Comparison of ENCODE assay signal across 7 cellular contexts in genomic region chr15:81215531-81215930, GRCh38. TPM values are rescaled to one million over a fixed set of nuclear protein-coding genes. Genes with fewer than 3 reads are reported as not detected.
"Had no signal": no experiment of that assay in that cellular context is flagged by ENCODE, and none has a peak within 500 bp of the region (broad histone marks: within the 10 kb centered on the region; RNA-seq: fewer than 3 reads in every experiment).

No MANE protein-coding gene starts in this region.

- H3K27ac Mint-ChIP-seq: IgD-negative memory B cell had no signal

- H3K4me1 Mint-ChIP-seq: IgD-negative memory B cell had no signal

- ATAC-seq: HepG2, K562 had no signal

- H3K4me3 ChIP-seq: K562 had no signal

- DNase-seq: IMR-90, KBM-7 had no signal

- H3K27ac ChIP-seq: HL-60 had no signal

- H3K4me3 Mint-ChIP-seq: IgD-negative memory B cell had no signal

RNA-seq across cellular contexts. Expression of gene IL16, which starts 18.9 kb away (rescaled TPM):
- total RNA-seq: HepG2, HT-29 had no signal
